ENCODE assay signal across 13 cellular contexts in genomic region chr5:143979044-143979690, GRCh38.
DNase-seq lines count a peak whose midpoint lies in the region; ATAC-seq, FAIRE-seq and TF ChIP-seq lines count a peak whose summit lies in the region.
"Had no signal": no experiment of that assay in that cellular context is flagged by ENCODE, and none has a peak within 500 bp of the region (broad histone marks: within the 10 kb centered on the region; RNA-seq: fewer than 3 reads in every experiment).

No MANE protein-coding gene starts in this region.

- no peak overlapping the region for H3K27ac ChIP-seq in caudate nucleus (ENCODE audit: low read depth, low read length)
- H3K27ac ChIP-seq in A673 (ENCODE audit: low read depth, low read length, poor library complexity, severe bottlenecking), result no peak overlapping the region
- H3K27ac ChIP-seq: thyroid gland had no signal

- no peak for FAIRE-seq in bronchial epithelial cell (lab: Jason Lieb, UNC)

- no peaks in the 10 kb centered on the region for H3K9me3 ChIP-seq in A673 (ENCODE audit: low read depth, low read length, poor library complexity, severe bottlenecking)
- H3K9me3 ChIP-seq: thyroid gland had no signal

- POLR2A ChIA-PET in A673 (lab: Charles Lee; ENCODE audit: low non-redundant PET), result no interaction called here

- no peak for TF ChIP-seq CTCF in bronchial epithelial cell (IDR thresholded peaks at IDR 0.05; ENCODE audit: insufficient read depth, low read length, severe bottlenecking)
- TF ChIP-seq CTCF in A673 (conservative IDR thresholded peaks at IDR 0.05; ENCODE audit: low read depth, low read length), result no peak

- ATAC-seq in GM21390 (IDR thresholded peaks at IDR 0.05; ENCODE audit: unreplicated experiment) (peak; percentile 65), HG03095 (IDR thresholded peaks at IDR 0.05; ENCODE audit: unreplicated experiment) (peak; percentile 84)
- ATAC-seq: activated CD4-positive, alpha-beta T cell treated with anti-CD3 and anti-CD28 coated beads for 36 hours had no signal

- H3K36me3 ChIP-seq in bronchial epithelial cell (ENCODE audit: control insufficient read depth, insufficient read depth, low read length) (no peaks in the 10 kb centered on the region), A673 (ENCODE audit: insufficient read depth, low read length, poor library complexity, severe bottlenecking) (no peaks in the 10 kb centered on the region)
- H3K36me3 ChIP-seq: thyroid gland had no signal

- peak; percentile 34 for DNase-seq in ELR (ENCODE audit: low read depth)
- DNase-seq in bronchial epithelial cell (ENCODE audit: low read depth), result peak; percentile 45
- no peak for DNase-seq in NCI-H526 treated with DMSO at 0.1 percent for 48 hours (lab: John Stamatoyannopoulos, UW)
- no peak for DNase-seq in caudate nucleus (lab: John Stamatoyannopoulos, UW)
- DNase-seq in A673 (ENCODE audit: low spot score), result no peak
- no peak for DNase-seq in activated naive CD4-positive, alpha-beta T cell treated with Interleukin-2 at 50 U/mL for 16 hours
- DNase-seq: activated CD4-positive, alpha-beta T cell treated with anti-CD3 and anti-CD28 coated beads for 36 hours; activated naive CD4-positive, alpha-beta T cell treated with anti-CD3 and anti-CD28 coated beads, Interleukin-2, amount 50 U/mL, for 16 hours; dermis blood vessel endothelial cell; Right ventricle myocardium superior; thyroid gland had no signal

- no peaks in the 10 kb centered on the region for H3K27me3 ChIP-seq in bronchial epithelial cell (ENCODE audit: control insufficient read depth, insufficient read depth, low read length)
- peaks cover 5% of the 10 kb centered on the region for H3K27me3 ChIP-seq in A673 (replicated peaks; ENCODE audit: insufficient read depth, low read depth, low read length, poor library complexity)
- H3K27me3 ChIP-seq: thyroid gland had no signal

- H3K4me1 ChIP-seq in A673 (ENCODE audit: insufficient read depth, low read length, poor library complexity, severe bottlenecking), result no peaks in the 10 kb centered on the region
- H3K4me1 ChIP-seq: thyroid gland had no signal

- no TSS peak for BruUV-seq in A673 (replicated peaks; lab: Mats Ljungman, UMichigan)

- CTCF ChIA-PET in A673 (lab: Charles Lee), result interaction anchor here (0.6 kb wide), 2 partner anchors 33 to 35 kb away, joined by 3 to 5 read pairs; no protein-coding TSS in a partner anchor

- H3K4me3 ChIP-seq in bronchial epithelial cell (ENCODE audit: low read depth, low read length) (no peak overlapping the region), A673 (ENCODE audit: low read depth, low read length, poor library complexity, severe bottlenecking) (no peak overlapping the region)
- H3K4me3 ChIP-seq: thyroid gland had no signal

- intact Hi-C loops in A673 (cut with micrococcal nuclease; ENCODE audit: unreplicated experiment), result no loop called here

Comparison
In these comparisons a context has a peak if more than half of its experiments do, and no peak if none do; other contexts are left out.
1. DNase-seq: peak in ELR (single experiment) and bronchial epithelial cell (single experiment); none in NCI-H526 treated with DMSO at 0.1 percent for 48 hours (single experiment), caudate nucleus (0 of 61), A673 (single experiment) and activated naive CD4-positive, alpha-beta T cell treated with Interleukin-2 at 50 U/mL for 16 hours (single experiment).